ENCODE assay signal across 12 cellular contexts in the genomic region with DNA sequence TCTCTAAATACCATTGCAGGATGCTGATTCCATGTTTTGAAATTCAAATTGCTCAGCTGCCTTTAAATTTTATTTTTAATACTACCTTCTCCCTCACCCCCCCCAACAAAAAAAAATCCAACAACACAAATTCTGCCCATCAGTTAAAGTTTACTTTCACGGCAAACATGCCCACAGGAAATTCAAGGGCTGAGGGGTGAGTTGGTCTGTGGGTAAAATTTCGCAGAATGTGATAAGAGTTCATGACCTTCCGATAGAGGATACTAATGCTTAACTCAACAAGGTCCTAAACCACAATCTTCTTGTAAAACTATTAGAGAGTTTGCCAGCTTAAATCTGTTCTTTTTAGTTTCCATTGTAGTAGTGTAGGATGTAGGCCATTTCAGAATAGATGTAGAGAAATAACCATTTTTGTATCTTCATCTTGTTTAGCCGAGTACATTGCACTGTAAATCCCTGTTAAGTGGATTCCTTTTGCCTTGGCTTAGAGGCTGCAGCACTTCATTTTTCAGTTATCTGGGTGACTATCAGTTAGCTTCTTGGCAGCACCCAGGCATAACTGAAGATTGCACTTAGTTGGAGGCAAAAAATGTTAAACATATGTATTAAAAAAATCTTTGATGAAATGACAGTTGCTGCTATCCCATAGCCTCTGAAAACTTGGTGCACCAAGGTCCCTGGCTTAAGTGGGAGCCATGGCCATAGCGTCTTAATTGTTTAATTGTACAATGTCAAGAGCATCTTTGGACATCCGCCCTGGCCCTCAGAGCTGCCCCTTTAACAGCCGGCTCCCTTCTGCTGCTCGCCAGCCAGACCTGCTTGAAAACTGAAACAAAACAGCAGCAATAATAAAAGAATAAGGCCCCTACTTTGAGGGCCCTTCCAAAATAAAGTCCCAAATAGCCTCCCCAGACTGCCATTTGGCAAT.
A peak's percentile ranks its signal among the peaks of the same experiment; 100 is the strongest.
DNase-seq lines count a peak whose midpoint lies in the region; ATAC-seq and TF ChIP-seq lines count a peak whose summit lies in the region.
"Had no signal": no experiment of that assay in that cellular context is flagged by ENCODE, and none has a peak within 500 bp of the region (broad histone marks: within the 10 kb centered on the region; RNA-seq: fewer than 3 reads in every experiment).

No MANE protein-coding gene starts in this region.

- no peaks in the 10 kb centered on the region for H3K9me3 Mint-ChIP-seq in activated CD4-positive, alpha-beta memory T cell treated with anti-CD3 and anti-CD28 coated beads, Interleukin-2, amount 10 ng/mL, durations not matched to agents 7 days and 5 days
- no peaks in the 10 kb centered on the region for H3K9me3 Mint-ChIP-seq in activated CD4-positive, alpha-beta memory T cell treated with anti-CD3 and anti-CD28 coated beads for 36 hours
- H3K9me3 Mint-ChIP-seq in glutamatergic neuron (ENCODE audit: unreplicated experiment): peaks cover 48% of the 10 kb centered on the region
- H3K9me3 Mint-ChIP-seq: naive thymus-derived CD8-positive, alpha-beta T cell; stimulated activated naive B cell treated with anti-CD40 and anti-IgM and Interleukin-4, amounts not matched to agents 10 μg/mL and 1 μg/mL and 100 μg/mL, for 72 hours had no signal

- no TSS peak for BruUV-seq in OCI-LY7 (replicated peaks; lab: Mats Ljungman, UMichigan)

- intact Hi-C loops in activated CD4-positive, alpha-beta memory T cell treated with anti-CD3 and anti-CD28 coated beads for 36 hours (cut with micrococcal nuclease): no loop called here
- intact Hi-C loops in OCI-LY7 (cut with micrococcal nuclease; ENCODE audit: unreplicated experiment): no loop called here

- no peaks in the 10 kb centered on the region for H3K9me2 ChIP-seq in OCI-LY7 (ENCODE audit: insufficient read depth, low read length)

- peaks cover 3% of the 10 kb centered on the region for H3K27me3 ChIP-seq in rectal smooth muscle tissue (ENCODE audit: control insufficient read depth, insufficient read depth, low read length)

- TF ChIP-seq CTCF in OCI-LY7 (conservative IDR thresholded peaks at IDR 0.05; ENCODE audit: low read length) (no peak), glutamatergic neuron (IDR thresholded peaks at IDR 0.05; ENCODE audit: partially characterized antibody, unreplicated experiment) (no peak)

- POLR2A ChIA-PET in activated CD4-positive, alpha-beta memory T cell treated with anti-CD3 and anti-CD28 coated beads, Interleukin-2, amount 10 ng/mL, durations not matched to agents 7 days and 5 days (lab: Charles Lee): interaction anchor here (1.4 to 2.8 kb wide), 3 partner anchors 8 to 162 kb away, joined by 3 to 13 read pairs (median 6); a partner anchor contains a TSS
- POLR2A ChIA-PET in activated CD4-positive, alpha-beta memory T cell treated with anti-CD3 and anti-CD28 coated beads for 36 hours (lab: Charles Lee): no interaction called here
- POLR2A ChIA-PET in OCI-LY7 (lab: Charles Lee): interaction anchor here (0.6 kb wide), 1 partner anchor 79 kb away, joined by 3 read pairs; no protein-coding TSS in a partner anchor

- H3K4me1 Mint-ChIP-seq in activated CD4-positive, alpha-beta memory T cell treated with anti-CD3 and anti-CD28 coated beads, Interleukin-2, amount 10 ng/mL, durations not matched to agents 7 days and 5 days: peaks cover 70% of the 10 kb centered on the region
- H3K4me1 Mint-ChIP-seq in activated CD4-positive, alpha-beta memory T cell treated with anti-CD3 and anti-CD28 coated beads for 36 hours (ENCODE audit: low read depth): peaks cover 28% of the 10 kb centered on the region
- H3K4me1 Mint-ChIP-seq in glutamatergic neuron (ENCODE audit: low read depth, unreplicated experiment): peaks cover 42% of the 10 kb centered on the region

- H3K4me3 ChIP-seq in OCI-LY7 (ENCODE audit: low read depth, low read length, poor library complexity, severe bottlenecking) (no peak overlapping the region), rectal smooth muscle tissue (ENCODE audit: low read length) (no peak overlapping the region)

- H3K27ac ChIP-seq in OCI-LY7 (ENCODE audit: low read depth, low read length, poor library complexity, severe bottlenecking) (no peak overlapping the region), rectal smooth muscle tissue (ENCODE audit: low read depth, low read length) (peak overlapping the region; percentile 24)

- no peaks in the 10 kb centered on the region for H4K20me1 ChIP-seq in OCI-LY7 (ENCODE audit: insufficient read depth, low read length)

- no peaks in the 10 kb centered on the region for H3K4me1 ChIP-seq in OCI-LY7 (ENCODE audit: insufficient read depth, low read length, poor library complexity, severe bottlenecking)
- H3K4me1 ChIP-seq in rectal smooth muscle tissue (ENCODE audit: control insufficient read depth, insufficient read depth, low read length): peaks cover 3% of the 10 kb centered on the region

- H3K9ac ChIP-seq in rectal smooth muscle tissue (ENCODE audit: low read length): no peak overlapping the region

- DNase-seq in activated CD4-positive, alpha-beta memory T cell treated with anti-CD3 and anti-CD28 coated beads, Interleukin-2, amount 10 ng/mL, durations not matched to agents 7 days and 5 days: no peak
- no peak for DNase-seq in activated CD4-positive, alpha-beta memory T cell treated with anti-CD3 and anti-CD28 coated beads for 36 hours
- DNase-seq in OCI-LY7 (ENCODE audit: low spot score): no peak
- no peak for DNase-seq in glutamatergic neuron
- no peak for DNase-seq in COLO668 (lab: John Stamatoyannopoulos, UW; ENCODE audit: unreplicated experiment)
- no peak for DNase-seq in iPS-NIHi7 (ENCODE audit: extremely low spot score)
- DNase-seq: MM.1S; naive thymus-derived CD8-positive, alpha-beta T cell; stimulated activated naive B cell treated with anti-CD40 and anti-IgM and Interleukin-4, amounts not matched to agents 10 μg/mL and 1 μg/mL and 100 μg/mL, for 72 hours; T-helper 17 cell had no signal

- H3K79me2 ChIP-seq in OCI-LY7 (ENCODE audit: insufficient read depth, low read depth, low read length): no peaks in the 10 kb centered on the region

- peak overlapping the region; percentile 74 for H2AFZ ChIP-seq in OCI-LY7 (ENCODE audit: low read length)

- H3K36me3 Mint-ChIP-seq in activated CD4-positive, alpha-beta memory T cell treated with anti-CD3 and anti-CD28 coated beads, Interleukin-2, amount 10 ng/mL, durations not matched to agents 7 days and 5 days (ENCODE audit: low read depth): peaks cover 7% of the 10 kb centered on the region
- no peaks in the 10 kb centered on the region for H3K36me3 Mint-ChIP-seq in activated CD4-positive, alpha-beta memory T cell treated with anti-CD3 and anti-CD28 coated beads for 36 hours
- peaks cover 14% of the 10 kb centered on the region for H3K36me3 Mint-ChIP-seq in glutamatergic neuron (ENCODE audit: unreplicated experiment)
- H3K36me3 Mint-ChIP-seq: naive thymus-derived CD8-positive, alpha-beta T cell; stimulated activated naive B cell treated with anti-CD40 and anti-IgM and Interleukin-4, amounts not matched to agents 10 μg/mL and 1 μg/mL and 100 μg/mL, for 72 hours had no signal

- H3K27me3 Mint-ChIP-seq in activated CD4-positive, alpha-beta memory T cell treated with anti-CD3 and anti-CD28 coated beads, Interleukin-2, amount 10 ng/mL, durations not matched to agents 7 days and 5 days: peaks cover 63% of the 10 kb centered on the region
- H3K27me3 Mint-ChIP-seq in activated CD4-positive, alpha-beta memory T cell treated with anti-CD3 and anti-CD28 coated beads for 36 hours: peaks cover 48% of the 10 kb centered on the region
- H3K27me3 Mint-ChIP-seq in glutamatergic neuron (ENCODE audit: unreplicated experiment): peaks cover 40% of the 10 kb centered on the region

- H3K9me3 ChIP-seq in OCI-LY7 (ENCODE audit: low read length): no peaks in the 10 kb centered on the region

- peak overlapping the region; percentile 40; the same call in 1 of the 2 replicates for H3K4me2 ChIP-seq in OCI-LY7 (ENCODE audit: low read length)

- H3K36me3 ChIP-seq in OCI-LY7 (ENCODE audit: insufficient read depth, low read length): no peaks in the 10 kb centered on the region
- no peaks in the 10 kb centered on the region for H3K36me3 ChIP-seq in rectal smooth muscle tissue (ENCODE audit: control insufficient read depth, insufficient read depth, low read length)

- H3K27ac Mint-ChIP-seq in activated CD4-positive, alpha-beta memory T cell treated with anti-CD3 and anti-CD28 coated beads, Interleukin-2, amount 10 ng/mL, durations not matched to agents 7 days and 5 days: peak overlapping the region; percentile 75
- no peak overlapping the region for H3K27ac Mint-ChIP-seq in activated CD4-positive, alpha-beta memory T cell treated with anti-CD3 and anti-CD28 coated beads for 36 hours
- peak overlapping the region; percentile 99 for H3K27ac Mint-ChIP-seq in glutamatergic neuron (ENCODE audit: unreplicated experiment)
- H3K27ac Mint-ChIP-seq: stimulated activated naive B cell treated with anti-CD40 and anti-IgM and Interleukin-4, amounts not matched to agents 10 μg/mL and 1 μg/mL and 100 μg/mL, for 72 hours; T-helper 17 cell had no signal

- peak overlapping the region; percentile 84 for H3K4me3 Mint-ChIP-seq in activated CD4-positive, alpha-beta memory T cell treated with anti-CD3 and anti-CD28 coated beads, Interleukin-2, amount 10 ng/mL, durations not matched to agents 7 days and 5 days
- no peak overlapping the region for H3K4me3 Mint-ChIP-seq in activated CD4-positive, alpha-beta memory T cell treated with anti-CD3 and anti-CD28 coated beads for 36 hours
- H3K4me3 Mint-ChIP-seq in glutamatergic neuron (ENCODE audit: unreplicated experiment): peak overlapping the region; percentile 97

- no peak for ATAC-seq in GM18873 (IDR thresholded peaks at IDR 0.05; ENCODE audit: low FRiP score, unreplicated experiment)
- ATAC-seq: naive thymus-derived CD8-positive, alpha-beta T cell; stimulated activated naive B cell treated with anti-CD40 and anti-IgM and Interleukin-4, amounts not matched to agents 10 μg/mL and 1 μg/mL and 100 μg/mL, for 72 hours; T-helper 17 cell had no signal

- CTCF ChIA-PET in activated CD4-positive, alpha-beta memory T cell treated with anti-CD3 and anti-CD28 coated beads, Interleukin-2, amount 10 ng/mL, durations not matched to agents 7 days and 5 days (lab: Charles Lee): interaction anchor here (2.4 kb wide), 1 partner anchor 163 kb away, joined by 6 read pairs; a partner anchor contains a TSS
- CTCF ChIA-PET in activated CD4-positive, alpha-beta memory T cell treated with anti-CD3 and anti-CD28 coated beads for 36 hours (lab: Charles Lee): interaction anchor here (1.2 to 1.5 kb wide), 3 partner anchors 163 to 321 kb away, joined by 4 read pairs; a partner anchor contains a TSS
- CTCF ChIA-PET in OCI-LY7 (lab: Charles Lee; ENCODE audit: unreplicated experiment): no interaction called here
